ENCODE assay signal across 29 cellular contexts in the genomic region with DNA sequence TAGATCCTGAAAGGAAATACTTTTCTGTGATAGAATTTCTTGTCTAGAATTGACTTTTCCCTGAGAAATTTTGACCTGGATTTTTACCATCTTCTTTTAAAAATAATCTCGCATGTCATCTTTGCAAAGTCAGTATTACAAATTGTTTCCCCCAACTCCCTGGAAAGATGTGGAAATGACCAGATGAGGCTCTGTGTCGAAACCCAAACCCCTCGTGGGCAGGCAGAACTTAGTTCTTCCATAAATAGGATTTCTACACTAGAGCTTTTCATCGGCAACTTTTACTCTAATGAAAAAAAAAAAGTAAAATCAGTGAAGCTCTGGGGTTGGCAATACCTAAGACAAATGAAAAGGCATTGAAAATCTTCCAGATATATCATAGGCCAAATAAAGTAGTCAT. TPM values are rescaled to one million over a fixed set of nuclear protein-coding genes. Genes with fewer than 3 reads are reported as not detected.
"Had no signal": no experiment of that assay in that cellular context is flagged by ENCODE, and none has a peak within 500 bp of the region (broad histone marks: within the 10 kb centered on the region; RNA-seq: fewer than 3 reads in every experiment).

No MANE protein-coding gene starts in this region.

- H3K9me3 ChIP-seq: adrenal gland, esophagus muscularis mucosa, gastrocnemius medialis, prostate gland, right atrium auricular region, thoracic aorta, vagina had no signal

- H3K9ac ChIP-seq: neural progenitor cell had no signal

- H3K27ac ChIP-seq: adrenal gland, esophagus muscularis mucosa, gastrocnemius medialis, neural progenitor cell, prostate gland, right atrium auricular region, thoracic aorta, vagina had no signal

- H3K4me2 ChIP-seq: neural progenitor cell had no signal

- H3K4me1 ChIP-seq: adrenal gland, neural progenitor cell, prostate gland, vagina had no signal

- DNase-seq: activated B cell treated with CpG ODN at 0.5 μM for 24 hours; activated CD4-positive, alpha-beta T cell treated with anti-CD3 and anti-CD28 coated beads for 36 hours; activated CD4-positive, alpha-beta T cell treated with anti-CD3 and anti-CD28 coated beads, Interleukin-2, amount 50 U/mL, for 4 hours; activated CD8-positive, alpha-beta memory T cell treated with anti-CD3 and anti-CD28 coated beads for 24 hours; activated CD8-positive, alpha-beta memory T cell treated with anti-CD3 and anti-CD28 coated beads, Interleukin-2, amount 50 U/mL, for 4 hours; activated T-cell treated with anti-CD3 and anti-CD28 coated beads, Interleukin-2, amount 50 U/mL, for 24 hours; central memory CD4-positive, alpha-beta T cell; effector memory CD8-positive, alpha-beta T cell; hippocampal formation; left ventricle myocardium superior; naive B cell; small intestine; stimulated activated CD4-positive, alpha-beta T cell treated with anti-CD3 and anti-CD28 coated beads, Interleukin-15, amount 100 ng/mL, for 24 hours; stimulated activated CD4-positive, alpha-beta T cell treated with anti-CD3 and anti-CD28 coated beads, Interleukin-2, amount 100 ng/mL, for 48 hours; stimulated activated CD8-positive, alpha-beta memory T cell treated with anti-CD3 and anti-CD28 coated beads, Interleukin-4, amount 100 ng/mL, for 48 hours; stimulated activated naive B cell treated with anti-CD40 and anti-IgM and Interleukin-4, amounts not matched to agents 10 μg/mL and 1 μg/mL and 100 μg/mL, for 72 hours; T1000 had no signal

- H3K4me3 ChIP-seq: adrenal gland, esophagus muscularis mucosa, gastrocnemius medialis, neural progenitor cell, prostate gland, right atrium auricular region, thoracic aorta, vagina had no signal

- ATAC-seq: activated CD4-positive, alpha-beta T cell treated with anti-CD3 and anti-CD28 coated beads for 36 hours; activated naive CD4-positive, alpha-beta T cell treated with anti-CD3 and anti-CD28 coated beads, Interleukin-2, amount 50 U/mL, for 72 hours; activated T-helper 17 cell treated with anti-CD3 and anti-CD28 coated beads, Interleukin-2, amount 50 U/mL, for 72 hours; effector memory CD8-positive, alpha-beta T cell; left ventricle myocardium superior; stimulated activated naive B cell treated with anti-CD40 and anti-IgM and Interleukin-4, amounts not matched to agents 10 μg/mL and 1 μg/mL and 100 μg/mL, for 72 hours had no signal

- H3K36me3 ChIP-seq: adrenal gland, esophagus muscularis mucosa, gastrocnemius medialis, neural progenitor cell, prostate gland, right atrium auricular region, thoracic aorta, vagina had no signal

- H3K27me3 ChIP-seq: adrenal gland, esophagus muscularis mucosa, gastrocnemius medialis, neural progenitor cell, right atrium auricular region, vagina had no signal

- H2AFZ ChIP-seq: neural progenitor cell had no signal

- FAIRE-seq: astrocyte, colon, small intestine had no signal

RNA-seq across cellular contexts. Expression of gene SSPN, which starts 17.0 kb away (rescaled TPM):
- total RNA-seq: activated CD4-positive, alpha-beta T cell treated with anti-CD3 and anti-CD28 coated beads for 36 hours; activated naive CD4-positive, alpha-beta T cell treated with anti-CD3 and anti-CD28 coated beads, Interleukin-2, amount 50 U/mL, for 72 hours; activated T-helper 17 cell treated with anti-CD3 and anti-CD28 coated beads, Interleukin-2, amount 50 U/mL, for 72 hours had no signal
